In the genomic region with DNA sequence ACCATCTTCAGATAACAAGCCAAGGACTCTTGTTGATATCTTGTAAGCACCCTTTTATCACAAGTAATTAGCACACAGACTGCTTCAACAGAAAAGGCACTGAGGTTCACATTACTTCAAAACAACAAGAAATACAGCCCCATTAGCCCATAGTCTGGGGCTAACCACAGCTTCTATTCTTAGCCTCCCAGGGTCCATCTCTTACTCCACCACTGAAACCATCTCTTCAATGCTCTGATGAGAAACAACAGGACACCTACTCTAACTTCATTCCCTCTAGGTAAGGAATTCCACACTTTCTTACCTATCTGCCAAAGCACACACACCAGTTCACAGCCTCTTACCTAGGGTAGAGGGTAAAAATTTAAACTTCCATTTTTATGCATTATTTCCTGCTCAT, we compare ENCODE assay signal across 10 cellular contexts. TPM values are rescaled to one million over a fixed set of nuclear protein-coding genes. Genes with fewer than 3 reads are reported as not detected.
DNase-seq lines count a peak whose midpoint lies in the region; ATAC-seq and TF ChIP-seq lines count a peak whose summit lies in the region.
"Had no signal": no experiment of that assay in that cellular context is flagged by ENCODE, and none has a peak within 500 bp of the region (broad histone marks: within the 10 kb centered on the region; RNA-seq: fewer than 3 reads in every experiment).

No MANE protein-coding gene starts in this region.

- H3K36me3 Mint-ChIP-seq in activated CD4-positive, alpha-beta T cell treated with anti-CD3 and anti-CD28 coated beads, Interleukin-2, amount 10 ng/mL, durations not matched to agents 7 days and 5 days (ENCODE audit: low read depth): peaks cover 36% of the 10 kb centered on the region
- peaks cover 4 to 8% of the 10 kb centered on the region in 2 donors for H3K36me3 Mint-ChIP-seq in stimulated activated naive B cell treated with anti-CD40 and anti-IgM and Interleukin-4, amounts not matched to agents 10 μg/mL and 1 μg/mL and 100 μg/mL, for 72 hours
- H3K36me3 Mint-ChIP-seq: brain had no signal

- TF ChIP-seq CTCF in esophagus squamous epithelium (IDR thresholded peaks at IDR 0.05): no peak

- POLR2A ChIA-PET in activated CD4-positive, alpha-beta T cell treated with anti-CD3 and anti-CD28 coated beads, Interleukin-2, amount 10 ng/mL, durations not matched to agents 7 days and 5 days (lab: Charles Lee): interaction anchor here (1.2 to 2.6 kb wide), 2 partner anchors 27 to 31 kb away, joined by 6 to 13 read pairs; partner anchors contain the start of gene CYTIP

- H3K9me3 Mint-ChIP-seq in activated CD4-positive, alpha-beta T cell treated with anti-CD3 and anti-CD28 coated beads, Interleukin-2, amount 10 ng/mL, durations not matched to agents 7 days and 5 days: peaks cover 9% of the 10 kb centered on the region
- peaks cover 7 to 9% of the 10 kb centered on the region in 2 donors for H3K9me3 Mint-ChIP-seq in stimulated activated naive B cell treated with anti-CD40 and anti-IgM and Interleukin-4, amounts not matched to agents 10 μg/mL and 1 μg/mL and 100 μg/mL, for 72 hours
- H3K9me3 Mint-ChIP-seq: brain, nephron had no signal

- peak overlapping the region; percentile 98 for H3K27ac Mint-ChIP-seq in activated CD4-positive, alpha-beta T cell treated with anti-CD3 and anti-CD28 coated beads, Interleukin-2, amount 10 ng/mL, durations not matched to agents 7 days and 5 days
- peak overlapping the region; percentile 99 for H3K27ac Mint-ChIP-seq in stimulated activated naive B cell treated with anti-CD40 and anti-IgM and Interleukin-4, amounts not matched to agents 10 μg/mL and 1 μg/mL and 100 μg/mL, for 72 hours
- H3K27ac Mint-ChIP-seq: brain, nephron had no signal

- no peaks in the 10 kb centered on the region for H3K36me3 ChIP-seq in esophagus squamous epithelium

- H3K4me1 Mint-ChIP-seq in activated CD4-positive, alpha-beta T cell treated with anti-CD3 and anti-CD28 coated beads, Interleukin-2, amount 10 ng/mL, durations not matched to agents 7 days and 5 days: peaks cover 90% of the 10 kb centered on the region
- H3K4me1 Mint-ChIP-seq in stimulated activated naive B cell treated with anti-CD40 and anti-IgM and Interleukin-4, amounts not matched to agents 10 μg/mL and 1 μg/mL and 100 μg/mL, for 72 hours: peaks cover 40 to 68% of the 10 kb centered on the region in 2 donors
- H3K4me1 Mint-ChIP-seq: brain had no signal

- peak overlapping the region; percentile 76 for H3K4me3 Mint-ChIP-seq in activated CD4-positive, alpha-beta T cell treated with anti-CD3 and anti-CD28 coated beads, Interleukin-2, amount 10 ng/mL, durations not matched to agents 7 days and 5 days
- peak overlapping the region; percentile 51 to 69 for H3K4me3 Mint-ChIP-seq in stimulated activated naive B cell treated with anti-CD40 and anti-IgM and Interleukin-4, amounts not matched to agents 10 μg/mL and 1 μg/mL and 100 μg/mL, for 72 hours
- H3K4me3 Mint-ChIP-seq: brain, nephron had no signal

- CTCF ChIA-PET in activated CD4-positive, alpha-beta T cell treated with anti-CD3 and anti-CD28 coated beads, Interleukin-2, amount 10 ng/mL, durations not matched to agents 7 days and 5 days (lab: Charles Lee): interaction anchor here (1.1 to 2.8 kb wide), 4 partner anchors 9 to 142 kb away, joined by 3 to 10 read pairs (median 6); no protein-coding TSS in a partner anchor

- no peaks in the 10 kb centered on the region for H3K27me3 Mint-ChIP-seq in activated CD4-positive, alpha-beta T cell treated with anti-CD3 and anti-CD28 coated beads, Interleukin-2, amount 10 ng/mL, durations not matched to agents 7 days and 5 days
- no peaks in the 10 kb centered on the region for H3K27me3 Mint-ChIP-seq in stimulated activated naive B cell treated with anti-CD40 and anti-IgM and Interleukin-4, amounts not matched to agents 10 μg/mL and 1 μg/mL and 100 μg/mL, for 72 hours
- H3K27me3 Mint-ChIP-seq: brain had no signal

- intact Hi-C loops in esophagus squamous epithelium (cut with DNase I): no loop called here

- H3K27ac ChIP-seq in esophagus squamous epithelium: peak overlapping the region in 1 of 4 donors; percentile 40

- no peaks in the 10 kb centered on the region for H3K27me3 ChIP-seq in esophagus squamous epithelium

- H3K4me1 ChIP-seq in esophagus squamous epithelium: no peaks in the 10 kb centered on the region

- H3K4me3 ChIP-seq in esophagus squamous epithelium: no peak overlapping the region

- ATAC-seq in HG02981 (IDR thresholded peaks at IDR 0.05; ENCODE audit: unreplicated experiment): peak; percentile 47
- ATAC-seq in stimulated activated naive B cell treated with anti-CD40 and anti-IgM and Interleukin-4, amounts not matched to agents 10 μg/mL and 1 μg/mL and 100 μg/mL, for 72 hours (replicated peaks): peak in 1 of 2 donors; percentile 19

- no peak for DNase-seq in activated CD4-positive, alpha-beta T cell treated with anti-CD3 and anti-CD28 coated beads, Interleukin-2, amount 10 ng/mL, durations not matched to agents 7 days and 5 days
- no peak for DNase-seq in activated CD4-positive, alpha-beta T cell treated with anti-CD3 and anti-CD28 coated beads for 1 hour
- DNase-seq in SKM-1 (lab: John Stamatoyannopoulos, UW; ENCODE audit: unreplicated experiment): peak; percentile 48
- DNase-seq in stimulated activated naive B cell treated with anti-CD40 and anti-IgM and Interleukin-4, amounts not matched to agents 10 μg/mL and 1 μg/mL and 100 μg/mL, for 72 hours: no peak
- DNase-seq in stimulated activated CD4-positive, alpha-beta T cell treated with anti-CD3 and anti-CD28 coated beads, Interleukin-1b, Interleukin-23, amount 100 ng/mL, for 48 hours: no peak
- DNase-seq in esophagus squamous epithelium (lab: John Stamatoyannopoulos, UW): no peak
- no peak for DNase-seq in activated CD4-positive, alpha-beta T cell treated with anti-CD3 and anti-CD28 coated beads, Interleukin-2, amount 50 U/mL, for 4 hours

- no peak for TF ChIP-seq POLR2A in esophagus squamous epithelium (IDR thresholded peaks at IDR 0.05)

- no peaks in the 10 kb centered on the region for H3K9me3 ChIP-seq in esophagus squamous epithelium

RNA-seq across cellular contexts. Expression of gene CYTIP, which starts 26.4 kb away (rescaled TPM):
- 100 to 1,000 TPM; 234 to 279 TPM for total RNA-seq in activated CD4-positive, alpha-beta T cell treated with anti-CD3 and anti-CD28 coated beads, Interleukin-2, amount 10 ng/mL, durations not matched to agents 7 days and 5 days
- total RNA-seq in esophagus squamous epithelium: 10 to 100 TPM in 1 of 4 donors, 1 to 10 TPM in 3; 3.2 to 12.4 (median 3.6) TPM

Comparison
In these comparisons a context has a peak if more than half of its experiments do, and no peak if none do; other contexts are left out.
1. RNA of gene CYTIP, which starts 26.4 kb away (total RNA-seq): 234 to 279 TPM in activated CD4-positive, alpha-beta T cell treated with anti-CD3 and anti-CD28 coated beads, Interleukin-2, amount 10 ng/mL, durations not matched to agents 7 days and 5 days; 3.2 to 12.4 TPM in esophagus squamous epithelium; every median in the first group is over 10 times any median in the second.